ENCODE assay signal across 26 cellular contexts in the genomic region with DNA sequence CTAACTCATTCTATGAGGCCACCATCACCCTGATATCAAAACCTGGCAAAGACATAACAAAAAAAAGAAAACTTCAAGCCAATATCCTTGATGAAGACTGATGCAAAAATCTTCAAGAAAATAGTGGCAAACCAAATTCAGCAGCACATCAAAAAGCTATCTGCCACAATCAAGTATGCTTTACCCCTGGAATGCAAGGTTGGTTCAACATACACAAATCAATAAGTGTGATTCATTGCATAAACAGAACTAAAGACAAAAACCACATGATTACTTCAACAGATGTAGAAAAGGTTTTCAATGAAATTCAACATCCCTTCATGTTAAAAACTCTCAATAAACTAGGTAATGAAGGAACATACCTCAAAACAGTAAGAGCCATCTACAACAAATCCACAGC.
"Had no signal": no experiment of that assay in that cellular context is flagged by ENCODE, and none has a peak within 500 bp of the region (broad histone marks: within the 10 kb centered on the region; RNA-seq: fewer than 3 reads in every experiment).

No MANE protein-coding gene starts in this region.

- ATAC-seq: effector memory CD8-positive, alpha-beta T cell; esophagus mucosa; gastrocnemius medialis; heart right ventricle; left cardiac atrium; left lung; left ventricle myocardium superior; lower lobe of right lung; mucosa of descending colon; naive thymus-derived CD8-positive, alpha-beta T cell had no signal

- H3K27ac ChIP-seq: epithelial cell of prostate, esophagus squamous epithelium, gastrocnemius medialis, heart right ventricle, left lung, lower lobe of right lung had no signal

- DNase-seq: cortex of kidney; effector CD8-positive, alpha-beta T cell; effector memory CD8-positive, alpha-beta T cell; endodermal cell; erythroblast; esophagus squamous epithelium; foreskin fibroblast; foreskin melanocyte; gastrocnemius medialis; glutamatergic neuron; head of caudate nucleus; heart right ventricle; hippocampal formation; left cardiac atrium; left lung; left ventricle myocardium superior; lower lobe of right lung; mesenchymal stem cell; mucosa of descending colon; naive B cell; naive thymus-derived CD8-positive, alpha-beta T cell had no signal

- H3K4me3 ChIP-seq: esophagus squamous epithelium, gastrocnemius medialis, heart right ventricle, left lung, lower lobe of right lung, mucosa of descending colon had no signal

- H3K4me1 ChIP-seq: esophagus squamous epithelium, gastrocnemius medialis, heart right ventricle, left lung, lower lobe of right lung had no signal

- H3K36me3 ChIP-seq: esophagus squamous epithelium, gastrocnemius medialis, heart right ventricle, left lung, lower lobe of right lung had no signal

- FAIRE-seq: endometrium, islet of Langerhans, keratinocyte had no signal

- H3K27me3 ChIP-seq: esophagus squamous epithelium, gastrocnemius medialis, heart right ventricle, left lung had no signal
